In the genomic region with DNA sequence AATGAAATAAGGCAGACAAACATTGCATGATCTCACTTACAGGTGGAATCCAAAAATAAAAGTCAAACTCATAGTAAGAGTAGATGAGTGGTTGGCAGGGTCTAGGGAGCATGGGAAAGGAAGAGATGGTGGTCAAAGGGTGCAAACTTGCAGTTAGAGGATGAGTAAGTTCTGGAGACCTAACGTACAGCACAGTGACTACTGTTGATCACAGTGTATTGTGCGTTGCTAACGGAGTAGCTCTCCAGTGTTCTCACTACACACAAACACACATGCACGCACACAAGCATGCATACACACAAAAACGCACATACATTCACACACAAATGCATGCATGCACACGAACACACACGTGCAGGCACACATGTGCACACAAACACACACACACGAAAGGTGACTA, we compare ENCODE assay signal across 17 cellular contexts. TPM values are rescaled to one million over a fixed set of nuclear protein-coding genes. Genes with fewer than 3 reads are reported as not detected.
DNase-seq lines count a peak whose midpoint lies in the region; ATAC-seq and TF ChIP-seq lines count a peak whose summit lies in the region.
"Had no signal": no experiment of that assay in that cellular context is flagged by ENCODE, and none has a peak within 500 bp of the region (broad histone marks: within the 10 kb centered on the region; RNA-seq: fewer than 3 reads in every experiment).

No MANE protein-coding gene starts in this region.

- ATAC-seq in GM18873 (IDR thresholded peaks at IDR 0.05; ENCODE audit: low FRiP score, unreplicated experiment) = peak; percentile 90
- ATAC-seq in HG02588 (IDR thresholded peaks at IDR 0.05; ENCODE audit: unreplicated experiment) = peak; percentile 85
- ATAC-seq in HG03432 (IDR thresholded peaks at IDR 0.05; ENCODE audit: unreplicated experiment) = peak; percentile 83
- ATAC-seq in Right ventricle myocardium inferior = no peak

- H3K4me3 ChIP-seq in GM12864 (ENCODE audit: low read depth, low read length) = no peak overlapping the region
- H3K4me3 ChIP-seq: vagina had no signal

- TF ChIP-seq CTCF in GM12864 (IDR thresholded peaks at IDR 0.05; ENCODE audit: low read depth, low read length, missing control alignments) = no peak

- peak; percentile 49 for DNase-seq in GM12864 (ENCODE audit: low read depth)
- no peak for DNase-seq in ecto neural progenitor cell (ENCODE audit: low spot score)
- no peak for DNase-seq in iPS-NIHi7 (ENCODE audit: extremely low spot score)
- DNase-seq in Right ventricle myocardium inferior (ENCODE audit: missing footprints) = no peak
- no peak for DNase-seq in substantia nigra (lab: John Stamatoyannopoulos, UW)
- DNase-seq: AML-193, brain microvascular endothelial cell, DMS79 treated with DMSO at 0.1 percent for 48 hours, NCI-H345, nucleus accumbens had no signal

- intact Hi-C loops in Right ventricle myocardium inferior (cut with DNase I) = no loop called here

- no peak overlapping the region for H3K27ac ChIP-seq in substantia nigra (ENCODE audit: low read depth, low read length, poor library complexity, severe bottlenecking)
- H3K27ac ChIP-seq: brain microvascular endothelial cell, vagina had no signal

RNA-seq across cellular contexts. Expression of a gene that starts 54.9 kb away (rescaled TPM):
- total RNA-seq in Right ventricle myocardium inferior = 1.1 TPM
- total RNA-seq: endothelial cell of umbilical vein, MCF 10A, RPMI7951 had no signal
